11 cellular contexts compared by ENCODE assay signal in genomic region chr13:101155920-101156319, GRCh38.
DNase-seq lines count a peak whose midpoint lies in the region; FAIRE-seq and TF ChIP-seq lines count a peak whose summit lies in the region.
"Had no signal": no experiment of that assay in that cellular context is flagged by ENCODE, and none has a peak within 500 bp of the region (broad histone marks: within the 10 kb centered on the region; RNA-seq: fewer than 3 reads in every experiment).

No MANE protein-coding gene starts in this region.

- FAIRE-seq in HTR-8/SVneo (lab: Jason Lieb, UNC) (no peak), D721Med (lab: Jason Lieb, UNC) (no peak)
- FAIRE-seq: GM12892 had no signal

- no peak overlapping the region for H3K27ac ChIP-seq in adrenal gland

- no peak for TF ChIP-seq POLR2A in adrenal gland (IDR thresholded peaks at IDR 0.05)

- TF ChIP-seq CTCF in GM13977 (IDR thresholded peaks at IDR 0.05; ENCODE audit: extremely low read depth, insufficient read depth, missing control alignments) (peak; percentile 39), cardiac fibroblast (IDR thresholded peaks at IDR 0.05; ENCODE audit: low read depth, low read length) (peak; percentile 55), osteocyte (IDR thresholded peaks at IDR 0.05) (peak; percentile 48), adrenal gland (IDR thresholded peaks at IDR 0.05) (peak in 3 of 6 experiments; percentile 5 to 35 (median 21)), D721Med (IDR thresholded peaks at IDR 0.05; ENCODE audit: insufficient read depth, missing control alignments) (no peak)

- DNase-seq in GM13977 (ENCODE audit: low spot score), result no peak
- DNase-seq in HTR-8/SVneo (ENCODE audit: insufficient read length, low spot score), result peak; percentile 2
- no peak for DNase-seq in cardiac fibroblast (ENCODE audit: low read depth in 2 of 2)
- no peak for DNase-seq in osteocyte (ENCODE audit: extremely low spot score, unreplicated experiment)
- DNase-seq in adrenal gland, result no peak
- no peak for DNase-seq in NCI-H526 treated with DMSO at 0.1 percent for 48 hours (lab: John Stamatoyannopoulos, UW)
- no peak for DNase-seq in D721Med (ENCODE audit: insufficient read length, low spot score)
- DNase-seq: stimulated activated CD4-positive, alpha-beta T cell treated with anti-CD3 and anti-CD28 coated beads, Interleukin-12 subunit alpha, Interleukin-12 subunit beta, amount 100 ng/mL, for 4 hours had no signal

- peaks cover 1% of the 10 kb centered on the region for H3K36me3 Mint-ChIP-seq in osteocyte (ENCODE audit: unreplicated experiment)
- H3K36me3 Mint-ChIP-seq: activated naive CD4-positive, alpha-beta T cell treated with anti-CD3 and anti-CD28 coated beads, Interleukin-2, amount 50 U/mL, for 24 hours; IgD-negative memory B cell had no signal

- H3K9me3 Mint-ChIP-seq in osteocyte (ENCODE audit: unreplicated experiment), result no peaks in the 10 kb centered on the region
- H3K9me3 Mint-ChIP-seq: activated naive CD4-positive, alpha-beta T cell treated with anti-CD3 and anti-CD28 coated beads, Interleukin-2, amount 50 U/mL, for 24 hours; IgD-negative memory B cell had no signal

- no peaks in the 10 kb centered on the region for H3K27me3 Mint-ChIP-seq in osteocyte (ENCODE audit: unreplicated experiment)

- H3K4me3 ChIP-seq in cardiac fibroblast (replicated peaks in 1 of 2; ENCODE audit: low read depth in 2 of 2, low read length in 2 of 2) (no peak overlapping the region), adrenal gland (no peak overlapping the region)

- in situ Hi-C loops in GM13977 (cut with MboI; ENCODE audit: low pct_unique_long_range_greater_than_20kb, low sequenced_read_pairs, unreplicated experiment), result no loop called here

- no peaks in the 10 kb centered on the region for H3K27me3 ChIP-seq in adrenal gland

- H3K4me3 Mint-ChIP-seq in osteocyte (ENCODE audit: unreplicated experiment), result no peak overlapping the region
- H3K4me3 Mint-ChIP-seq: activated naive CD4-positive, alpha-beta T cell treated with anti-CD3 and anti-CD28 coated beads, Interleukin-2, amount 50 U/mL, for 24 hours; IgD-negative memory B cell had no signal

- no peaks in the 10 kb centered on the region for H3K9me3 ChIP-seq in adrenal gland (replicated peaks in 1 of 3)

- peaks cover 43% of the 10 kb centered on the region for H3K4me1 Mint-ChIP-seq in osteocyte (ENCODE audit: unreplicated experiment)
- H3K4me1 Mint-ChIP-seq: activated naive CD4-positive, alpha-beta T cell treated with anti-CD3 and anti-CD28 coated beads, Interleukin-2, amount 50 U/mL, for 24 hours had no signal

- WGBS in adrenal gland, 4 donors, result 47 to 68% (median 56%) methylated on average over 2 of the region's 2 CpGs

- H3K4me1 ChIP-seq in adrenal gland (replicated peaks in 1 of 2), result no peaks in the 10 kb centered on the region

- intact Hi-C loops in adrenal gland (cut with DNase I), result no loop called here

- no peak overlapping the region for H3K27ac Mint-ChIP-seq in osteocyte (ENCODE audit: unreplicated experiment)
- H3K27ac Mint-ChIP-seq: activated naive CD4-positive, alpha-beta T cell treated with anti-CD3 and anti-CD28 coated beads, Interleukin-2, amount 50 U/mL, for 24 hours; IgD-negative memory B cell had no signal

- H3K36me3 ChIP-seq in adrenal gland (replicated peaks in 1 of 2), result no peaks in the 10 kb centered on the region
